Comparison of ENCODE assay signal across 9 cellular contexts in the genomic region with DNA sequence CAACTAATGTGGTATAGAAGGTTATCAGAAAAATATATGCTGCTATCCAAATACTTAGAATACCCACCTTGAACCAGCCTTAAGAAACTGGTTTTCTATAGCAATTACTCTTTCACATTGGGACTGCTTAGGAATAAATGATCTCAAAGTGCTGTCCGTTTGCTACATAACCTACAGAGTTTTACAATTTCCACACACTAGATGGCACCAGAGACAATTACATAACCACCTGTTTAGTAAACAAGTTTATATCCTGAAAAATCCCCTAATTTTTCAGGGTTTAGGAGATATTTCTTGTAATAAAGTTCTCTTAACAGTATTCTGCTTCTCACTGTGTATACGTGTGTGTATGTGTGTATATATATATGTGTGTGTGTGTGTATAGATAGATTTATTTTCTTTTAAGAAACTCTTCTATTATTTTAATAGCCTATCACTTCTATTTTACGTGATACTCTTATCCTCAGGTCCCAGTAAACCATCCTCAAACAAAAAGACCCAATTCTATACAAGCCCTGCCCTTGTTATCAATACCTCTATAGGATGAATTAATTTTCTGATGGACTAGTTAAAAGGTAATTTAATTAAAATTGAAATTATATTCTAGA. TPM values are rescaled to one million over a fixed set of nuclear protein-coding genes. Genes with fewer than 3 reads are reported as not detected.
DNase-seq lines count a peak whose midpoint lies in the region; ATAC-seq and TF ChIP-seq lines count a peak whose summit lies in the region.
"Had no signal": no experiment of that assay in that cellular context is flagged by ENCODE, and none has a peak within 500 bp of the region (broad histone marks: within the 10 kb centered on the region; RNA-seq: fewer than 3 reads in every experiment).

No MANE protein-coding gene starts in this region.

- no peaks in the 10 kb centered on the region for H3K27me3 Mint-ChIP-seq in activated naive CD8-positive, alpha-beta T cell treated with anti-CD3 and anti-CD28 coated beads, Interleukin-2, amount 50 U/mL, for 24 hours
- H3K27me3 Mint-ChIP-seq: dendritic cell treated with granulocyte-macrophage colony-stimulating factor and Interleukin-4, amounts not matched to agents 40 ng/mL and 50 ng/mL, for 4 days had no signal

- H3K27me3 ChIP-seq in mammary epithelial cell (ENCODE audit: insufficient read depth, low read length) (no peaks in the 10 kb centered on the region), neuronal stem cell (ENCODE audit: control insufficient read depth in 3 of 3, insufficient read depth in 3 of 3, low read depth in 1 of 3, low read length in 3 of 3) (no peaks in the 10 kb centered on the region), sigmoid colon (no peaks in the 10 kb centered on the region)

- H3K4me2 ChIP-seq in mammary epithelial cell (ENCODE audit: insufficient read depth, low read depth, low read length) (no peak overlapping the region), neuronal stem cell (ENCODE audit: insufficient read depth, low read length, poor library complexity, severe bottlenecking) (no peak overlapping the region)

- no peaks in the 10 kb centered on the region for H3K79me1 ChIP-seq in neuronal stem cell (ENCODE audit: low read depth, low read length)

- no peak overlapping the region for H3K27ac Mint-ChIP-seq in activated naive CD8-positive, alpha-beta T cell treated with anti-CD3 and anti-CD28 coated beads, Interleukin-2, amount 50 U/mL, for 24 hours
- H3K27ac Mint-ChIP-seq: dendritic cell treated with granulocyte-macrophage colony-stimulating factor and Interleukin-4, amounts not matched to agents 40 ng/mL and 50 ng/mL, for 4 days had no signal

- H3K79me2 ChIP-seq in mammary epithelial cell (ENCODE audit: insufficient read depth, low read length), result no peaks in the 10 kb centered on the region

- H3K4me1 ChIP-seq in mammary epithelial cell (ENCODE audit: insufficient read depth, low read length) (no peaks in the 10 kb centered on the region), neuronal stem cell (ENCODE audit: control insufficient read depth in 2 of 2, insufficient read depth in 1 of 2, low read depth in 1 of 2, low read length in 2 of 2) (peaks cover 0 to 2% of the 10 kb centered on the region in 2 donors), sigmoid colon (no peaks in the 10 kb centered on the region)

- intact Hi-C loops in mammary epithelial cell (cut with micrococcal nuclease), result loop anchor here (2.0 kb wide), 1 partner anchor 840 kb away; no protein-coding TSS in a partner anchor
- intact Hi-C loops in sigmoid colon (cut with DNase I), result no loop called here

- H4K8ac ChIP-seq in neuronal stem cell (ENCODE audit: low read depth, low read length), result no peak overlapping the region

- no peaks in the 10 kb centered on the region for H3K9me3 Mint-ChIP-seq in activated naive CD8-positive, alpha-beta T cell treated with anti-CD3 and anti-CD28 coated beads, Interleukin-2, amount 50 U/mL, for 24 hours
- H3K9me3 Mint-ChIP-seq: dendritic cell treated with granulocyte-macrophage colony-stimulating factor and Interleukin-4, amounts not matched to agents 40 ng/mL and 50 ng/mL, for 4 days had no signal

- H3K27ac ChIP-seq in mammary epithelial cell (ENCODE audit: insufficient read depth, low read depth, low read length) (no peak overlapping the region), neuronal stem cell (replicated peaks; ENCODE audit: low read length) (no peak overlapping the region), sigmoid colon (no peak overlapping the region)

- no peak overlapping the region for H2BK12ac ChIP-seq in neuronal stem cell (ENCODE audit: low read length)

- no peak for TF ChIP-seq EP300 in sigmoid colon (IDR thresholded peaks at IDR 0.05)

- TF ChIP-seq CTCF in GM13977 (IDR thresholded peaks at IDR 0.05; ENCODE audit: extremely low read depth, insufficient read depth, missing control alignments) (peak; percentile 49), mammary epithelial cell (conservative IDR thresholded peaks at IDR 0.05 in 1 of 2, IDR thresholded peaks at IDR 0.05 in 1 of 2; ENCODE audit: extremely low read depth in 1 of 2, insufficient read depth in 1 of 2, low read depth in 1 of 2, low read length in 2 of 2) (peak; percentile 32 to 57), sigmoid colon (IDR thresholded peaks at IDR 0.05) (no peak)

- no peaks in the 10 kb centered on the region for H4K20me1 ChIP-seq in mammary epithelial cell (ENCODE audit: insufficient read depth, low read length)

- no peak overlapping the region for H3K4me3 Mint-ChIP-seq in activated naive CD8-positive, alpha-beta T cell treated with anti-CD3 and anti-CD28 coated beads, Interleukin-2, amount 50 U/mL, for 24 hours
- H3K4me3 Mint-ChIP-seq: dendritic cell treated with granulocyte-macrophage colony-stimulating factor and Interleukin-4, amounts not matched to agents 40 ng/mL and 50 ng/mL, for 4 days had no signal

- 18% methylated on average over 3 of the region's 3 CpGs for WGBS in mammary epithelial cell (ENCODE audit: low coverage, missing lambda C conversion rate)
- no CpG with 5 or more reads among the region's 3 CpGs for WGBS in neuronal stem cell (ENCODE audit: extremely low coverage in 2 of 2, insufficient read length in 2 of 2, insufficient replicate concordance in 1 of 2), 2 donors
- WGBS in sigmoid colon, 2 donors, result 2% methylated on average over 3 of the region's 3 CpGs

- no peak overlapping the region for H2BK15ac ChIP-seq in neuronal stem cell (ENCODE audit: low read length)

- in situ Hi-C loops in GM13977 (cut with MboI; ENCODE audit: low pct_unique_long_range_greater_than_20kb, low sequenced_read_pairs, unreplicated experiment) (loop anchor here (25.0 kb wide), 1 partner anchor 844 kb away; no protein-coding TSS in a partner anchor), mammary epithelial cell (cut with MboI; ENCODE audit: low sequenced_read_pairs in 2 of 2) (no loop called here)

- no peak overlapping the region for H4K91ac ChIP-seq in neuronal stem cell (ENCODE audit: low read depth, low read length, poor library complexity)

- H3K9ac ChIP-seq in mammary epithelial cell (ENCODE audit: insufficient read depth, low read length), result no peak overlapping the region
- H3K9ac ChIP-seq in neuronal stem cell (ENCODE audit: low read depth, low read length, poor library complexity), result no peak overlapping the region

- no peaks in the 10 kb centered on the region for H3K4me1 Mint-ChIP-seq in activated naive CD8-positive, alpha-beta T cell treated with anti-CD3 and anti-CD28 coated beads, Interleukin-2, amount 50 U/mL, for 24 hours

- BruUV-seq in mammary epithelial cell (replicated peaks; lab: Mats Ljungman, UMichigan), result no TSS peak

- H3K18ac ChIP-seq in neuronal stem cell (ENCODE audit: low read length), result no peak overlapping the region

- CTCF ChIA-PET in mammary epithelial cell (lab: Charles Lee; ENCODE audit: low non-redundant PET), result no interaction called here

- no peak for TF ChIP-seq POLR2A in sigmoid colon (IDR thresholded peaks at IDR 0.05)

- ATAC-seq in activated naive CD8-positive, alpha-beta T cell treated with anti-CD3 and anti-CD28 coated beads, Interleukin-2, amount 50 U/mL, for 24 hours, result no peak
- ATAC-seq in stimulated activated naive CD8-positive, alpha-beta T cell treated with anti-CD3 and anti-CD28 coated beads, Interleukin-15, Interleukin-2, amounts not matched to agents 100 U/mL and 50 U/mL, for 24 hours, result no peak

- H3K36me3 Mint-ChIP-seq in activated naive CD8-positive, alpha-beta T cell treated with anti-CD3 and anti-CD28 coated beads, Interleukin-2, amount 50 U/mL, for 24 hours (ENCODE audit: low read depth), result no peaks in the 10 kb centered on the region

- H3K4me3 ChIP-seq in mammary epithelial cell (replicated peaks in 1 of 3; ENCODE audit: insufficient read depth in 1 of 3, low read depth in 2 of 3, low read length in 3 of 3), result no peak overlapping the region
- no peak overlapping the region for H3K4me3 ChIP-seq in neuronal stem cell (ENCODE audit: low read length in 2 of 2)
- no peak overlapping the region for H3K4me3 ChIP-seq in sigmoid colon

- no peak overlapping the region for H3K23ac ChIP-seq in neuronal stem cell (ENCODE audit: low read depth, low read length, poor library complexity)

- H2AFZ ChIP-seq in mammary epithelial cell (ENCODE audit: low read depth, low read length), result no peak overlapping the region
- H2AFZ ChIP-seq in neuronal stem cell (ENCODE audit: low read length), result no peak overlapping the region

- H3K14ac ChIP-seq in neuronal stem cell (ENCODE audit: low read length), result no peak overlapping the region

- no peak overlapping the region for H2BK120ac ChIP-seq in neuronal stem cell (ENCODE audit: low read depth, low read length)

- H2AK5ac ChIP-seq in neuronal stem cell (ENCODE audit: low read depth, low read length), result no peak overlapping the region

- dilution Hi-C loops in mammary epithelial cell (cut with HindIII; ENCODE audit: low sequenced_read_pairs), result no loop called here

- DNase-seq in AG08395 (ENCODE audit: low spot score) (peak; percentile 2), GM13977 (ENCODE audit: low spot score) (peak; percentile 7), NCI-H1048 (lab: John Stamatoyannopoulos, UW) (peak; percentile 29), mammary epithelial cell (peak; percentile 16), neuronal stem cell (ENCODE audit: low spot score) (peak; percentile 45), sigmoid colon (no peak)
- DNase-seq in activated naive CD8-positive, alpha-beta T cell treated with anti-CD3 and anti-CD28 coated beads, Interleukin-2, amount 50 U/mL, for 24 hours, result no peak
- DNase-seq in stimulated activated naive CD8-positive, alpha-beta T cell treated with anti-CD3 and anti-CD28 coated beads, Interleukin-15, Interleukin-2, amounts not matched to agents 100 U/mL and 50 U/mL, for 24 hours, result no peak

- no peaks in the 10 kb centered on the region for H3K9me3 ChIP-seq in mammary epithelial cell (replicated peaks; ENCODE audit: insufficient read depth, low read length)
- H3K9me3 ChIP-seq in neuronal stem cell (replicated peaks in 1 of 2; ENCODE audit: control insufficient read depth in 2 of 2, insufficient read depth in 1 of 2, low read depth in 1 of 2, low read length in 2 of 2), result no peaks in the 10 kb centered on the region
- no peaks in the 10 kb centered on the region for H3K9me3 ChIP-seq in sigmoid colon

- no peaks in the 10 kb centered on the region for H3K36me3 ChIP-seq in mammary epithelial cell (ENCODE audit: insufficient read depth, low read length)
- no peaks in the 10 kb centered on the region for H3K36me3 ChIP-seq in neuronal stem cell (replicated peaks in 1 of 2; ENCODE audit: control insufficient read depth in 2 of 2, insufficient read depth in 2 of 2, low read length in 2 of 2)
- H3K36me3 ChIP-seq in sigmoid colon, result no peaks in the 10 kb centered on the region

- H2BK5ac ChIP-seq in neuronal stem cell (ENCODE audit: low read length), result no peak overlapping the region

- no peak overlapping the region for H3K4ac ChIP-seq in neuronal stem cell (ENCODE audit: low read length)

RNA-seq across cellular contexts. Expression of a gene that starts 6.7 kb away (rescaled TPM):
- total RNA-seq in mammary epithelial cell, result not detected
- not detected for polyA plus RNA-seq in mammary epithelial cell
- not detected for polyA minus RNA-seq in mammary epithelial cell
- polyA plus RNA-seq in neuronal stem cell (2013, experiment 1 of 2), result not detected
- not detected for polyA plus RNA-seq in neuronal stem cell (2013, experiment 2 of 2)
- not detected for total RNA-seq in sigmoid colon
- polyA plus RNA-seq in sigmoid colon, result not detected

RNA-seq across cellular contexts. Expression of a gene that starts 26.9 kb away (rescaled TPM):
- total RNA-seq in mammary epithelial cell (not detected), sigmoid colon (not detected)
- polyA plus RNA-seq in mammary epithelial cell (not detected), sigmoid colon (not detected)
- not detected for polyA minus RNA-seq in mammary epithelial cell
- not detected for polyA plus RNA-seq in neuronal stem cell (2013, experiment 1 of 2)
- not detected for polyA plus RNA-seq in neuronal stem cell (2013, experiment 2 of 2)

RNA-seq across cellular contexts. Expression of a gene that starts 28.5 kb away (rescaled TPM):
- total RNA-seq in mammary epithelial cell, result not detected
- not detected for polyA plus RNA-seq in mammary epithelial cell
- not detected for polyA minus RNA-seq in mammary epithelial cell
- polyA plus RNA-seq in neuronal stem cell (2013, experiment 1 of 2), result not detected
- polyA plus RNA-seq in neuronal stem cell (2013, experiment 2 of 2), result not detected
- not detected for total RNA-seq in sigmoid colon
- not detected for polyA plus RNA-seq in sigmoid colon

RNA-seq across cellular contexts. Expression of a gene that starts 51.5 kb away (rescaled TPM):
- total RNA-seq in mammary epithelial cell (not detected), sigmoid colon (not detected)
- polyA plus RNA-seq in mammary epithelial cell (not detected), sigmoid colon (not detected)
- not detected for polyA minus RNA-seq in mammary epithelial cell
- polyA plus RNA-seq in neuronal stem cell (2013, experiment 1 of 2), result not detected
- not detected for polyA plus RNA-seq in neuronal stem cell (2013, experiment 2 of 2)

RNA-seq across cellular contexts. Expression of a gene that starts 59.8 kb away (rescaled TPM):
- not detected for total RNA-seq in mammary epithelial cell
- polyA plus RNA-seq in mammary epithelial cell, result not detected
- polyA minus RNA-seq in mammary epithelial cell, result not detected
- not detected for polyA plus RNA-seq in neuronal stem cell (2013, experiment 1 of 2)
- not detected for polyA plus RNA-seq in neuronal stem cell (2013, experiment 2 of 2)
- total RNA-seq in sigmoid colon, result not detected
- not detected for polyA plus RNA-seq in sigmoid colon

Comparison
In these comparisons a context has a peak if more than half of its experiments do, and no peak if none do; other contexts are left out.
1. DNase-seq: peak in AG08395 (single experiment), GM13977 (single experiment), NCI-H1048 (single experiment), mammary epithelial cell (single experiment) and neuronal stem cell (single experiment); none in sigmoid colon (single experiment), activated naive CD8-positive, alpha-beta T cell treated with anti-CD3 and anti-CD28 coated beads, Interleukin-2, amount 50 U/mL, for 24 hours (single experiment) and stimulated activated naive CD8-positive, alpha-beta T cell treated with anti-CD3 and anti-CD28 coated beads, Interleukin-15, Interleukin-2, amounts not matched to agents 100 U/mL and 50 U/mL, for 24 hours (single experiment).
2. CTCF ChIP-seq: peak in GM13977 (single experiment) and mammary epithelial cell (2 of 2); none in sigmoid colon (0 of 4).